Comparison of ENCODE assay signal across 1 cellular context in the genomic region with DNA sequence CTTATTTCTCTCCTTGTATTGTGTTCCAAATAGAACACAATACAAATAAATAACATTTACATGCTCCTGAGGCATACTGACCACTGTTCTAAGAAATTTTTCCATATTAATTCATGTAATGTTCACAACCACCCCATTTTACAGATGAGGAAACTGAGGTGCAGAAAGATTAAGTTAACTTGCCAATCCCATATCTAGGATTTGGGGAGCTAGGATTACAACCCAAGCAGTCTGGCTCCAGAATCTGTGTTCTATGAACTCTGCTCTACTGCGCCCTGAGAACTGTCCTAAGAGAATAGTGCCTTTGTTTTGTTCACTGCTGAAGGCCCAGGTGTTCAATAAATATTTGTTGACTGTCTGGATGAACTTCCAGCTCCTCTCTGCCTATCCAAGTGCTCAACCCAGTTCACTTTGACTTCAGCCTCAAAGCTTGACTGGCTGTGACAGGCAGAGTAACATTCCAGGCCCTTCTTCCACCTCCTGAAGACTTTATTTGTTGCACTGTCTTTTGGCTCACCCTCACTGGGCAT.
TF ChIP-seq lines count a peak whose summit lies in the region.

No MANE protein-coding gene starts in this region.

TF ChIP-seq in HepG2, 621 proteins besides CTCF, POLR2A, EP300 and RAD21 (continued from another document):
- TF ChIP-seq, protein P1, sequence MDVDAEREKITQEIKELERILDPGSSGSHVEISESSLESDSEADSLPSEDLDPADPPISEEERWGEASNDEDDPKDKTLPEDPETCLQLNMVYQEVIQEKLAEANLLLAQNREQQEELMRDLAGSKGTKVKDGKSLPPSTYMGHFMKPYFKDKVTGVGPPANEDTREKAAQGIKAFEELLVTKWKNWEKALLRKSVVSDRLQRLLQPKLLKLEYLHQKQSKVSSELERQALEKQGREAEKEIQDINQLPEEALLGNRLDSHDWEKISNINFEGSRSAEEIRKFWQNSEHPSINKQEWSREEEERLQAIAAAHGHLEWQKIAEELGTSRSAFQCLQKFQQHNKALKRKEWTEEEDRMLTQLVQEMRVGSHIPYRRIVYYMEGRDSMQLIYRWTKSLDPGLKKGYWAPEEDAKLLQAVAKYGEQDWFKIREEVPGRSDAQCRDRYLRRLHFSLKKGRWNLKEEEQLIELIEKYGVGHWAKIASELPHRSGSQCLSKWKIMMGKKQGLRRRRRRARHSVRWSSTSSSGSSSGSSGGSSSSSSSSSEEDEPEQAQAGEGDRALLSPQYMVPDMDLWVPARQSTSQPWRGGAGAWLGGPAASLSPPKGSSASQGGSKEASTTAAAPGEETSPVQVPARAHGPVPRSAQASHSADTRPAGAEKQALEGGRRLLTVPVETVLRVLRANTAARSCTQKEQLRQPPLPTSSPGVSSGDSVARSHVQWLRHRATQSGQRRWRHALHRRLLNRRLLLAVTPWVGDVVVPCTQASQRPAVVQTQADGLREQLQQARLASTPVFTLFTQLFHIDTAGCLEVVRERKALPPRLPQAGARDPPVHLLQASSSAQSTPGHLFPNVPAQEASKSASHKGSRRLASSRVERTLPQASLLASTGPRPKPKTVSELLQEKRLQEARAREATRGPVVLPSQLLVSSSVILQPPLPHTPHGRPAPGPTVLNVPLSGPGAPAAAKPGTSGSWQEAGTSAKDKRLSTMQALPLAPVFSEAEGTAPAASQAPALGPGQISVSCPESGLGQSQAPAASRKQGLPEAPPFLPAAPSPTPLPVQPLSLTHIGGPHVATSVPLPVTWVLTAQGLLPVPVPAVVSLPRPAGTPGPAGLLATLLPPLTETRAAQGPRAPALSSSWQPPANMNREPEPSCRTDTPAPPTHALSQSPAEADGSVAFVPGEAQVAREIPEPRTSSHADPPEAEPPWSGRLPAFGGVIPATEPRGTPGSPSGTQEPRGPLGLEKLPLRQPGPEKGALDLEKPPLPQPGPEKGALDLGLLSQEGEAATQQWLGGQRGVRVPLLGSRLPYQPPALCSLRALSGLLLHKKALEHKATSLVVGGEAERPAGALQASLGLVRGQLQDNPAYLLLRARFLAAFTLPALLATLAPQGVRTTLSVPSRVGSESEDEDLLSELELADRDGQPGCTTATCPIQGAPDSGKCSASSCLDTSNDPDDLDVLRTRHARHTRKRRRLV (CRISPR knock-in tag; IDR thresholded peaks at IDR 0.05) = no peak
- 0 out of 2 replicates have a peak, but pooled peaks have one; percentile 33 for TF ChIP-seq ZNF556 (CRISPR knock-in tag; IDR thresholded peaks at IDR 0.05; ENCODE audit: borderline replicate concordance)
- TF ChIP-seq MEIS2 (CRISPR knock-in tag; IDR thresholded peaks at IDR 0.05) = peak; percentile 77
- no peak for TF ChIP-seq REXO4 (CRISPR knock-in tag; IDR thresholded peaks at IDR 0.05; ENCODE audit: borderline replicate concordance)
- TF ChIP-seq, protein P2, sequence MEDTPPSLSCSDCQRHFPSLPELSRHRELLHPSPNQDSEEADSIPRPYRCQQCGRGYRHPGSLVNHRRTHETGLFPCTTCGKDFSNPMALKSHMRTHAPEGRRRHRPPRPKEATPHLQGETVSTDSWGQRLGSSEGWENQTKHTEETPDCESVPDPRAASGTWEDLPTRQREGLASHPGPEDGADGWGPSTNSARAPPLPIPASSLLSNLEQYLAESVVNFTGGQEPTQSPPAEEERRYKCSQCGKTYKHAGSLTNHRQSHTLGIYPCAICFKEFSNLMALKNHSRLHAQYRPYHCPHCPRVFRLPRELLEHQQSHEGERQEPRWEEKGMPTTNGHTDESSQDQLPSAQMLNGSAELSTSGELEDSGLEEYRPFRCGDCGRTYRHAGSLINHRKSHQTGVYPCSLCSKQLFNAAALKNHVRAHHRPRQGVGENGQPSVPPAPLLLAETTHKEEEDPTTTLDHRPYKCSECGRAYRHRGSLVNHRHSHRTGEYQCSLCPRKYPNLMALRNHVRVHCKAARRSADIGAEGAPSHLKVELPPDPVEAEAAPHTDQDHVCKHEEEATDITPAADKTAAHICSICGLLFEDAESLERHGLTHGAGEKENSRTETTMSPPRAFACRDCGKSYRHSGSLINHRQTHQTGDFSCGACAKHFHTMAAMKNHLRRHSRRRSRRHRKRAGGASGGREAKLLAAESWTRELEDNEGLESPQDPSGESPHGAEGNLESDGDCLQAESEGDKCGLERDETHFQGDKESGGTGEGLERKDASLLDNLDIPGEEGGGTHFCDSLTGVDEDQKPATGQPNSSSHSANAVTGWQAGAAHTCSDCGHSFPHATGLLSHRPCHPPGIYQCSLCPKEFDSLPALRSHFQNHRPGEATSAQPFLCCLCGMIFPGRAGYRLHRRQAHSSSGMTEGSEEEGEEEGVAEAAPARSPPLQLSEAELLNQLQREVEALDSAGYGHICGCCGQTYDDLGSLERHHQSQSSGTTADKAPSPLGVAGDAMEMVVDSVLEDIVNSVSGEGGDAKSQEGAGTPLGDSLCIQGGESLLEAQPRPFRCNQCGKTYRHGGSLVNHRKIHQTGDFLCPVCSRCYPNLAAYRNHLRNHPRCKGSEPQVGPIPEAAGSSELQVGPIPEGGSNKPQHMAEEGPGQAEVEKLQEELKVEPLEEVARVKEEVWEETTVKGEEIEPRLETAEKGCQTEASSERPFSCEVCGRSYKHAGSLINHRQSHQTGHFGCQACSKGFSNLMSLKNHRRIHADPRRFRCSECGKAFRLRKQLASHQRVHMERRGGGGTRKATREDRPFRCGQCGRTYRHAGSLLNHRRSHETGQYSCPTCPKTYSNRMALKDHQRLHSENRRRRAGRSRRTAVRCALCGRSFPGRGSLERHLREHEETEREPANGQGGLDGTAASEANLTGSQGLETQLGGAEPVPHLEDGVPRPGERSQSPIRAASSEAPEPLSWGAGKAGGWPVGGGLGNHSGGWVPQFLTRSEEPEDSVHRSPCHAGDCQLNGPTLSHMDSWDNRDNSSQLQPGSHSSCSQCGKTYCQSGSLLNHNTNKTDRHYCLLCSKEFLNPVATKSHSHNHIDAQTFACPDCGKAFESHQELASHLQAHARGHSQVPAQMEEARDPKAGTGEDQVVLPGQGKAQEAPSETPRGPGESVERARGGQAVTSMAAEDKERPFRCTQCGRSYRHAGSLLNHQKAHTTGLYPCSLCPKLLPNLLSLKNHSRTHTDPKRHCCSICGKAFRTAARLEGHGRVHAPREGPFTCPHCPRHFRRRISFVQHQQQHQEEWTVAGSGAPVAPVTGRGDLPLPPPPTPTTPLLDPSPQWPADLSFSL (CRISPR knock-in tag; IDR thresholded peaks at IDR 0.05) = no peak
- peak; percentile 77 for TF ChIP-seq FOXO1 (CRISPR knock-in tag; IDR thresholded peaks at IDR 0.05)
- TF ChIP-seq ZMYM4 (CRISPR knock-in tag; IDR thresholded peaks at IDR 0.05) = peak; percentile 82
- peak; percentile 69; the same call in 1 of the 2 replicates for TF ChIP-seq POGZ (CRISPR knock-in tag; IDR thresholded peaks at IDR 0.05)
- TF ChIP-seq, protein P3, sequence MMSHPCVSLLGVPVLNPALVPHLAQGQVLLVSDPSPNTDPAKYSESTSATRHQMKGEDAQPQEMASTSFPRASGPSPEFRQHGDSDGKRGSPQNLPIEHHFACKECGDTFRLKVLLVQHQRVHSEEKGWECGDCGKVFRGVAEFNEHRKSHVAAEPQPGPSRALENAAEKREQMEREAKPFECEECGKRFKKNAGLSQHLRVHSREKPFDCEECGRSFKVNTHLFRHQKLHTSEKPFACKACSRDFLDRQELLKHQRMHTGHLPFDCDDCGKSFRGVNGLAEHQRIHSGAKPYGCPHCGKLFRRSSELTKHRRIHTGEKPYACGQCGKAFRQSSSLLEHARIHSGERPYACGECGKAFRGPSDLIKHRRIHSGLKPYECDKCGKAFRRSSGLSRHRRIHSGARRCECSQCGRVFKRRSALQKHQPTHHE (CRISPR knock-in tag; IDR thresholded peaks at IDR 0.05; ENCODE audit: borderline replicate concordance) = no peak
- TF ChIP-seq, protein P4, sequence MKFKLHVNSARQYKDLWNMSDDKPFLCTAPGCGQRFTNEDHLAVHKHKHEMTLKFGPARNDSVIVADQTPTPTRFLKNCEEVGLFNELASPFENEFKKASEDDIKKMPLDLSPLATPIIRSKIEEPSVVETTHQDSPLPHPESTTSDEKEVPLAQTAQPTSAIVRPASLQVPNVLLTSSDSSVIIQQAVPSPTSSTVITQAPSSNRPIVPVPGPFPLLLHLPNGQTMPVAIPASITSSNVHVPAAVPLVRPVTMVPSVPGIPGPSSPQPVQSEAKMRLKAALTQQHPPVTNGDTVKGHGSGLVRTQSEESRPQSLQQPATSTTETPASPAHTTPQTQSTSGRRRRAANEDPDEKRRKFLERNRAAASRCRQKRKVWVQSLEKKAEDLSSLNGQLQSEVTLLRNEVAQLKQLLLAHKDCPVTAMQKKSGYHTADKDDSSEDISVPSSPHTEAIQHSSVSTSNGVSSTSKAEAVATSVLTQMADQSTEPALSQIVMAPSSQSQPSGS (CRISPR knock-in tag; IDR thresholded peaks at IDR 0.05) = peak; percentile 32; the same call in 1 of the 2 replicates
- peak; percentile 63; the same call in 1 of the 2 replicates for TF ChIP-seq SIX1 (CRISPR knock-in tag; IDR thresholded peaks at IDR 0.05; ENCODE audit: borderline replicate concordance)
- TF ChIP-seq ZIK1 (CRISPR knock-in tag; IDR thresholded peaks at IDR 0.05; ENCODE audit: borderline replicate concordance, low read depth) = no peak
- TF ChIP-seq CBX2 (IDR thresholded peaks at IDR 0.05; ENCODE audit: low read depth, low read length) = no peak
- no peak for TF ChIP-seq CBX2 (CRISPR knock-in tag; IDR thresholded peaks at IDR 0.05; ENCODE audit: low read depth)
- TF ChIP-seq GFI1 (CRISPR knock-in tag; IDR thresholded peaks at IDR 0.05; ENCODE audit: borderline replicate concordance) = peak; percentile 80
- no peak for TF ChIP-seq U2AF2 (IDR thresholded peaks at IDR 0.05; ENCODE audit: low read depth, low read length)
- TF ChIP-seq, protein P5, sequence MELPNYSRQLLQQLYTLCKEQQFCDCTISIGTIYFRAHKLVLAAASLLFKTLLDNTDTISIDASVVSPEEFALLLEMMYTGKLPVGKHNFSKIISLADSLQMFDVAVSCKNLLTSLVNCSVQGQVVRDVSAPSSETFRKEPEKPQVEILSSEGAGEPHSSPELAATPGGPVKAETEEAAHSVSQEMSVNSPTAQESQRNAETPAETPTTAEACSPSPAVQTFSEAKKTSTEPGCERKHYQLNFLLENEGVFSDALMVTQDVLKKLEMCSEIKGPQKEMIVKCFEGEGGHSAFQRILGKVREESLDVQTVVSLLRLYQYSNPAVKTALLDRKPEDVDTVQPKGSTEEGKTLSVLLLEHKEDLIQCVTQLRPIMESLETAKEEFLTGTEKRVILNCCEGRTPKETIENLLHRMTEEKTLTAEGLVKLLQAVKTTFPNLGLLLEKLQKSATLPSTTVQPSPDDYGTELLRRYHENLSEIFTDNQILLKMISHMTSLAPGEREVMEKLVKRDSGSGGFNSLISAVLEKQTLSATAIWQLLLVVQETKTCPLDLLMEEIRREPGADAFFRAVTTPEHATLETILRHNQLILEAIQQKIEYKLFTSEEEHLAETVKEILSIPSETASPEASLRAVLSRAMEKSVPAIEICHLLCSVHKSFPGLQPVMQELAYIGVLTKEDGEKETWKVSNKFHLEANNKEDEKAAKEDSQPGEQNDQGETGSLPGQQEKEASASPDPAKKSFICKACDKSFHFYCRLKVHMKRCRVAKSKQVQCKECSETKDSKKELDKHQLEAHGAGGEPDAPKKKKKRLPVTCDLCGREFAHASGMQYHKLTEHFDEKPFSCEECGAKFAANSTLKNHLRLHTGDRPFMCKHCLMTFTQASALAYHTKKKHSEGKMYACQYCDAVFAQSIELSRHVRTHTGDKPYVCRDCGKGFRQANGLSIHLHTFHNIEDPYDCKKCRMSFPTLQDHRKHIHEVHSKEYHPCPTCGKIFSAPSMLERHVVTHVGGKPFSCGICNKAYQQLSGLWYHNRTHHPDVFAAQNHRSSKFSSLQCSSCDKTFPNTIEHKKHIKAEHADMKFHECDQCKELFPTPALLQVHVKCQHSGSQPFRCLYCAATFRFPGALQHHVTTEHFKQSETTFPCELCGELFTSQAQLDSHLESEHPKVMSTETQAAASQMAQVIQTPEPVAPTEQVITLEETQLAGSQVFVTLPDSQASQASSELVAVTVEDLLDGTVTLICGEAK (IDR thresholded peaks at IDR 0.05) = no peak
- TF ChIP-seq, protein P5 (CRISPR knock-in tag; IDR thresholded peaks at IDR 0.05) = peak; percentile 86
- peak; percentile 22 for TF ChIP-seq MED8 (CRISPR knock-in tag; IDR thresholded peaks at IDR 0.05; ENCODE audit: insufficient replicate concordance)
- TF ChIP-seq JUNB (CRISPR knock-in tag; IDR thresholded peaks at IDR 0.05; ENCODE audit: borderline replicate concordance) = no peak
- no peak for TF ChIP-seq DNMT3B (CRISPR knock-in tag; conservative IDR thresholded peaks at IDR 0.05)
- TF ChIP-seq XRCC5 (optimal IDR thresholded peaks at IDR 0.05; ENCODE audit: low read length) = peak; percentile 42
- TF ChIP-seq PAX8 (CRISPR knock-in tag; IDR thresholded peaks at IDR 0.05; ENCODE audit: borderline replicate concordance) = no peak
- no peak for TF ChIP-seq NFATC3 (CRISPR knock-in tag; IDR thresholded peaks at IDR 0.05)
- peak; percentile 18; the same call in 1 of the 2 replicates for TF ChIP-seq GATA4 (IDR thresholded peaks at IDR 0.05; ENCODE audit: borderline replicate concordance, low read depth)
- peak; percentile 31; the same call in 1 of the 2 replicates for TF ChIP-seq ZFY (CRISPR knock-in tag; IDR thresholded peaks at IDR 0.05)
- no peak for TF ChIP-seq JARID2 (CRISPR knock-in tag; IDR thresholded peaks at IDR 0.05; ENCODE audit: insufficient replicate concordance)
- no peak for TF ChIP-seq FOXM1 (CRISPR knock-in tag; IDR thresholded peaks at IDR 0.05)
- TF ChIP-seq SCMH1 (CRISPR knock-in tag; IDR thresholded peaks at IDR 0.05; ENCODE audit: borderline replicate concordance) = no peak
- TF ChIP-seq ZEB1 (IDR thresholded peaks at IDR 0.05; ENCODE audit: insufficient replicate concordance, low read depth) = peak; percentile 58
TF ChIP-seq in HepG2: peak in this region for 126.
